In genomic region chr1:1847501-1848289, GRCh38 we compare ENCODE assay signal across 9 cellular contexts. TPM values are rescaled to one million over a fixed set of nuclear protein-coding genes. Genes with fewer than 3 reads are reported as not detected.
DNase-seq lines count a peak whose midpoint lies in the region; TF ChIP-seq lines count a peak whose summit lies in the region.
"Had no signal": no experiment of that assay in that cellular context is flagged by ENCODE, and none has a peak within 500 bp of the region (broad histone marks: within the 10 kb centered on the region; RNA-seq: fewer than 3 reads in every experiment).

No MANE protein-coding gene starts in this region.

- no peak for TF ChIP-seq CTCF in type B pancreatic cell (conservative IDR thresholded peaks at IDR 0.05)

- peak overlapping the region; percentile 12 for H3K27ac Mint-ChIP-seq in activated naive CD4-positive, alpha-beta T cell treated with anti-CD3 and anti-CD28 coated beads, Interleukin-2, amount 50 U/mL, for 24 hours
- peak overlapping the region; percentile 40 for H3K27ac Mint-ChIP-seq in activated T-helper 2 cell treated with anti-CD3 and anti-CD28 coated beads, Interferon-gamma antibody, Interleukin-2, Interleukin-4, amounts not matched to agents 10 μg/mL and 5 μg/mL and 100 μg/mL, durations not matched to agents 14 hours and 24 hours and 36 hours
- peak overlapping the region; percentile 36 for H3K27ac Mint-ChIP-seq in type B pancreatic cell

- peaks cover 58% of the 10 kb centered on the region for H3K36me3 ChIP-seq in mesodermal cell (ENCODE audit: control insufficient read depth, insufficient read depth, low read length)

- no peak overlapping the region for H3K4me3 Mint-ChIP-seq in activated naive CD4-positive, alpha-beta T cell treated with anti-CD3 and anti-CD28 coated beads, Interleukin-2, amount 50 U/mL, for 24 hours
- H3K4me3 Mint-ChIP-seq in activated T-helper 2 cell treated with anti-CD3 and anti-CD28 coated beads, Interferon-gamma antibody, Interleukin-2, Interleukin-4, amounts not matched to agents 10 μg/mL and 5 μg/mL and 100 μg/mL, durations not matched to agents 14 hours and 24 hours and 36 hours (ENCODE audit: low read depth), result no peak overlapping the region
- H3K4me3 Mint-ChIP-seq in type B pancreatic cell, result no peak overlapping the region

- H3K9me3 Mint-ChIP-seq in activated naive CD4-positive, alpha-beta T cell treated with anti-CD3 and anti-CD28 coated beads, Interleukin-2, amount 50 U/mL, for 24 hours, result no peaks in the 10 kb centered on the region
- H3K9me3 Mint-ChIP-seq in activated T-helper 2 cell treated with anti-CD3 and anti-CD28 coated beads, Interferon-gamma antibody, Interleukin-2, Interleukin-4, amounts not matched to agents 10 μg/mL and 5 μg/mL and 100 μg/mL, durations not matched to agents 14 hours and 24 hours and 36 hours, result no peaks in the 10 kb centered on the region
- no peaks in the 10 kb centered on the region for H3K9me3 Mint-ChIP-seq in type B pancreatic cell

- 93 to 95% methylated on average over 13 to 14 of the region's 15 CpGs for WGBS in mesodermal cell (ENCODE audit: insufficient coverage in 2 of 2), 2 experiments

- H3K27me3 Mint-ChIP-seq in activated naive CD4-positive, alpha-beta T cell treated with anti-CD3 and anti-CD28 coated beads, Interleukin-2, amount 50 U/mL, for 24 hours, result no peaks in the 10 kb centered on the region
- H3K27me3 Mint-ChIP-seq in activated T-helper 2 cell treated with anti-CD3 and anti-CD28 coated beads, Interferon-gamma antibody, Interleukin-2, Interleukin-4, amounts not matched to agents 10 μg/mL and 5 μg/mL and 100 μg/mL, durations not matched to agents 14 hours and 24 hours and 36 hours (ENCODE audit: low read depth), result no peaks in the 10 kb centered on the region
- H3K27me3 Mint-ChIP-seq in type B pancreatic cell, result no peaks in the 10 kb centered on the region

- H3K36me3 Mint-ChIP-seq in activated naive CD4-positive, alpha-beta T cell treated with anti-CD3 and anti-CD28 coated beads, Interleukin-2, amount 50 U/mL, for 24 hours, result peaks cover 4% of the 10 kb centered on the region
- peaks cover 35% of the 10 kb centered on the region for H3K36me3 Mint-ChIP-seq in activated T-helper 2 cell treated with anti-CD3 and anti-CD28 coated beads, Interferon-gamma antibody, Interleukin-2, Interleukin-4, amounts not matched to agents 10 μg/mL and 5 μg/mL and 100 μg/mL, durations not matched to agents 14 hours and 24 hours and 36 hours (ENCODE audit: low read depth)
- H3K36me3 Mint-ChIP-seq in type B pancreatic cell, result peaks cover 7% of the 10 kb centered on the region

- peak overlapping the region; percentile 88 for H3K27ac ChIP-seq in mesodermal cell (ENCODE audit: low read depth, low read length, severe bottlenecking)

- peaks cover 69% of the 10 kb centered on the region for H3K4me1 Mint-ChIP-seq in activated naive CD4-positive, alpha-beta T cell treated with anti-CD3 and anti-CD28 coated beads, Interleukin-2, amount 50 U/mL, for 24 hours
- peaks cover 17% of the 10 kb centered on the region for H3K4me1 Mint-ChIP-seq in activated T-helper 2 cell treated with anti-CD3 and anti-CD28 coated beads, Interferon-gamma antibody, Interleukin-2, Interleukin-4, amounts not matched to agents 10 μg/mL and 5 μg/mL and 100 μg/mL, durations not matched to agents 14 hours and 24 hours and 36 hours (ENCODE audit: low read depth)
- H3K4me1 Mint-ChIP-seq in type B pancreatic cell (ENCODE audit: unreplicated experiment), result peaks cover 25% of the 10 kb centered on the region

- peaks cover 14% of the 10 kb centered on the region for H3K4me1 ChIP-seq in mesodermal cell (ENCODE audit: control insufficient read depth, insufficient read depth, low read length, poor library complexity, severe bottlenecking)

- H3K4me3 ChIP-seq in mesodermal cell (ENCODE audit: extremely low read depth, insufficient read depth, low read length, poor library complexity, severe bottlenecking), result no peak overlapping the region

- no peaks in the 10 kb centered on the region for H3K9me3 ChIP-seq in mesodermal cell (ENCODE audit: control insufficient read depth, low read length)

- intact Hi-C loops in activated T-helper 2 cell treated with anti-CD3 and anti-CD28 coated beads, Interferon-gamma antibody, Interleukin-2, Interleukin-4, amounts not matched to agents 10 μg/mL and 5 μg/mL and 100 μg/mL, durations not matched to agents 14 hours and 24 hours and 36 hours (cut with micrococcal nuclease), result no loop called here

- no peak for DNase-seq in activated naive CD4-positive, alpha-beta T cell treated with Interleukin-2 at 50 U/mL for 16 hours
- DNase-seq in activated T-helper 2 cell treated with anti-CD3 and anti-CD28 coated beads, Interferon-gamma antibody, Interleukin-2, Interleukin-4, amounts not matched to agents 10 μg/mL and 5 μg/mL and 100 μg/mL, durations not matched to agents 14 hours and 24 hours and 36 hours (ENCODE audit: low spot score), result no peak
- DNase-seq in type B pancreatic cell (ENCODE audit: extremely low spot score, unreplicated experiment) (no peak), NCI-H2081 treated with DMSO at 0.1 percent for 48 hours (lab: John Stamatoyannopoulos, UW) (no peak), germinal center (ENCODE audit: low spot score) (no peak), SKM-1 (lab: John Stamatoyannopoulos, UW; ENCODE audit: unreplicated experiment) (no peak)
- DNase-seq: activated naive CD4-positive, alpha-beta T cell had no signal

RNA-seq across cellular contexts. Expression of gene GNB1, which starts 43.2 kb away (rescaled TPM):
- 452 and 471 TPM in 2 replicates for total RNA-seq in activated T-helper 2 cell treated with anti-CD3 and anti-CD28 coated beads, Interferon-gamma antibody, Interleukin-2, Interleukin-4, amounts not matched to agents 10 μg/mL and 5 μg/mL and 100 μg/mL, durations not matched to agents 14 hours and 24 hours and 36 hours
- 351 TPM for polyA plus RNA-seq in mesodermal cell (2013, experiment 1 of 2)
- 314 TPM for polyA plus RNA-seq in mesodermal cell (2013, experiment 2 of 2)
- 279 and 297 TPM in 2 replicates for total RNA-seq in type B pancreatic cell (ENCODE audit: low replicate concordance)
